In genomic region chr2:230798769-230799399, GRCh38 we compare ENCODE assay signal across 8 cellular contexts.
DNase-seq lines count a peak whose midpoint lies in the region; ATAC-seq and TF ChIP-seq lines count a peak whose summit lies in the region.

No MANE protein-coding gene starts in this region.

- H3K4me2 ChIP-seq in MM.1S (ENCODE audit: low read depth, low read length), result no peak overlapping the region

- POLR2A ChIA-PET in naive thymus-derived CD8-positive, alpha-beta T cell (lab: Charles Lee), result interaction anchor here (1.2 to 3.5 kb wide), 2 partner anchors 85 to 138 kb away, joined by 3 to 24 read pairs; no protein-coding TSS in a partner anchor

- H4K20me1 ChIP-seq in MM.1S (ENCODE audit: insufficient read depth, low read length), result no peaks in the 10 kb centered on the region

- intact Hi-C loops in dorsolateral prefrontal cortex (cut with DNase I), result loop anchor here (5.0 kb wide), 1 partner anchor 87 kb away; the partner anchor contains the start of gene CAB39 (in 2 of the 2)

- no peaks in the 10 kb centered on the region for H3K4me1 ChIP-seq in MM.1S (ENCODE audit: low read length)

- H3K9me2 ChIP-seq in MM.1S (replicated peaks; ENCODE audit: insufficient read depth, low read length), result no peaks in the 10 kb centered on the region

- H3K4me3 Mint-ChIP-seq in naive thymus-derived CD8-positive, alpha-beta T cell, result peak overlapping the region in 2 of 10 donors; percentile 6 to 48

- H3K79me2 ChIP-seq in MM.1S (ENCODE audit: low read length), result 0 out of 2 replicates have a peak, but pooled peaks cover 2% of the 10 kb centered on the region

- peak; percentile 53 for TF ChIP-seq CTCF in MM.1S (IDR thresholded peaks at IDR 0.05; ENCODE audit: low read length)
- peak; percentile 29 to 70 (median 54) for TF ChIP-seq CTCF in dorsolateral prefrontal cortex (IDR thresholded peaks at IDR 0.05 in 54 of 56, conservative IDR thresholded peaks at IDR 0.05 in 2 of 56; ENCODE audit: low read depth in 1 of 56, partially characterized antibody in 56 of 56)

- H3K4me3 ChIP-seq in MM.1S (ENCODE audit: low read length), result no peak overlapping the region
- H3K4me3 ChIP-seq in dorsolateral prefrontal cortex, result no peak overlapping the region

- H2AFZ ChIP-seq in MM.1S (ENCODE audit: low read length), result no peak overlapping the region

- no peak overlapping the region for H3K27ac ChIP-seq in MM.1S (ENCODE audit: low read length)
- no peak overlapping the region for H3K27ac ChIP-seq in dorsolateral prefrontal cortex

- H3K9me3 Mint-ChIP-seq in naive thymus-derived CD8-positive, alpha-beta T cell, result no peaks in the 10 kb centered on the region

- H3K9me3 ChIP-seq in MM.1S (replicated peaks; ENCODE audit: insufficient read depth, low read length), result no peaks in the 10 kb centered on the region

- H3F3A ChIP-seq in MM.1S (ENCODE audit: insufficient read depth, low read length), result no peaks in the 10 kb centered on the region

- H3K27me3 ChIP-seq in MM.1S (replicated peaks; ENCODE audit: insufficient read depth, low read length), result no peaks in the 10 kb centered on the region
- H3K27me3 ChIP-seq in dorsolateral prefrontal cortex, result no peaks in the 10 kb centered on the region

- peaks cover 17 to 29% (median 22%) of the 10 kb centered on the region in 4 donors for H3K4me1 Mint-ChIP-seq in naive thymus-derived CD8-positive, alpha-beta T cell

- H3K9ac ChIP-seq in MM.1S (ENCODE audit: low read length), result no peak overlapping the region

- peaks cover 0 to 61% (median 22%) of the 10 kb centered on the region in 3 donors for H3K36me3 Mint-ChIP-seq in naive thymus-derived CD8-positive, alpha-beta T cell

- peak overlapping the region in 3 of 10 donors; percentile 37 to 84 (median 50) for H3K27ac Mint-ChIP-seq in naive thymus-derived CD8-positive, alpha-beta T cell

- H3K36me3 ChIP-seq in MM.1S (replicated peaks; ENCODE audit: insufficient read depth, low read length), result no peaks in the 10 kb centered on the region; the same call in 1 of the 2 replicates

- DNase-seq in stimulated activated CD4-positive, alpha-beta T cell treated with anti-CD3 and anti-CD28 coated beads, Interleukin-12 subunit alpha, Interleukin-12 subunit beta, amount 100 ng/mL, for 48 hours (ENCODE audit: low read depth in 2 of 3, low spot score in 1 of 3), result peak in 2 of 3 donors; percentile 23 to 69
- no peak for DNase-seq in stimulated activated CD4-positive, alpha-beta T cell treated with anti-CD3 and anti-CD28 coated beads, Interleukin-12 subunit alpha, Interleukin-12 subunit beta, amount 100 ng/mL, for 4 hours
- peak; percentile 56 for DNase-seq in MM.1S
- DNase-seq in T-helper 1 cell, result peak in 4 of 5 donors; percentile 23 to 69 (median 34)
- no peak for DNase-seq in dorsolateral prefrontal cortex
- DNase-seq in naive thymus-derived CD8-positive, alpha-beta T cell, result peak in 8 of 10 donors; percentile 22 to 73 (median 62)
- no peak for DNase-seq in activated effector memory CD4-positive, alpha-beta T cell treated with anti-CD3 and anti-CD28 coated beads, Interleukin-2, amount 50 U/mL, for 16 hours
- DNase-seq in COR-L47 (lab: John Stamatoyannopoulos, UW), result no peak

- peak; percentile 29 to 50 for ATAC-seq in naive thymus-derived CD8-positive, alpha-beta T cell

- no peaks in the 10 kb centered on the region for H3K27me3 Mint-ChIP-seq in naive thymus-derived CD8-positive, alpha-beta T cell

Comparison
In these comparisons a context has a peak if more than half of its experiments do, and no peak if none do; other contexts are left out.
1. DNase-seq: peak in stimulated activated CD4-positive, alpha-beta T cell treated with anti-CD3 and anti-CD28 coated beads, Interleukin-12 subunit alpha, Interleukin-12 subunit beta, amount 100 ng/mL, for 48 hours (2 of 3), MM.1S (single experiment), T-helper 1 cell (4 of 5) and naive thymus-derived CD8-positive, alpha-beta T cell (8 of 10); none in stimulated activated CD4-positive, alpha-beta T cell treated with anti-CD3 and anti-CD28 coated beads, Interleukin-12 subunit alpha, Interleukin-12 subunit beta, amount 100 ng/mL, for 4 hours (single experiment), dorsolateral prefrontal cortex (0 of 10), activated effector memory CD4-positive, alpha-beta T cell treated with anti-CD3 and anti-CD28 coated beads, Interleukin-2, amount 50 U/mL, for 16 hours (single experiment) and COR-L47 (single experiment).